ENCODE assay signal across 15 cellular contexts in genomic region chr7:6642239-6642839, GRCh38. TPM values are rescaled to one million over a fixed set of nuclear protein-coding genes. Genes with fewer than 3 reads are reported as not detected.
DNase-seq lines count a peak whose midpoint lies in the region; ATAC-seq, FAIRE-seq and TF ChIP-seq lines count a peak whose summit lies in the region.
"Had no signal": no experiment of that assay in that cellular context is flagged by ENCODE, and none has a peak within 500 bp of the region (broad histone marks: within the 10 kb centered on the region; RNA-seq: fewer than 3 reads in every experiment).

No MANE protein-coding gene starts in this region.

- intact Hi-C loops in ascending aorta (cut with DNase I), result no loop called here

- peaks cover 0 to 7% of the 10 kb centered on the region in 2 donors for H3K4me1 ChIP-seq in ascending aorta

- in situ Hi-C loops in GM13976 (cut with MboI; ENCODE audit: low sequenced_read_pairs, unreplicated experiment), result no loop called here

- no peak for ATAC-seq in activated naive CD4-positive, alpha-beta T cell treated with anti-CD3 and anti-CD28 coated beads, Interleukin-2, amount 50 U/mL, for 72 hours
- ATAC-seq in memory B cell (ENCODE audit: low read depth), result no peak
- no peak for ATAC-seq in stimulated activated naive B cell treated with anti-CD40 and anti-IgM and Interleukin-4, amounts not matched to agents 10 μg/mL and 1 μg/mL and 100 μg/mL, for 72 hours (replicated peaks)
- ATAC-seq: HCT116 had no signal

- DNase-seq in activated naive CD4-positive, alpha-beta T cell treated with anti-CD3 and anti-CD28 coated beads, Interleukin-2, amount 50 U/mL, for 72 hours (ENCODE audit: low spot score in 2 of 2), result no peak
- no peak for DNase-seq in activated naive CD4-positive, alpha-beta T cell (lab: John Stamatoyannopoulos, UW)
- no peak for DNase-seq in HTR-8/SVneo (ENCODE audit: insufficient read length, low spot score)
- no peak for DNase-seq in memory B cell (ENCODE audit: low spot score in 2 of 2)
- no peak for DNase-seq in stimulated activated naive B cell treated with anti-CD40 and anti-IgM and Interleukin-4, amounts not matched to agents 10 μg/mL and 1 μg/mL and 100 μg/mL, for 72 hours
- no peak for DNase-seq in GM13976 (ENCODE audit: low spot score)
- DNase-seq in ascending aorta (ENCODE audit: low spot score in 2 of 2), result no peak
- DNase-seq in T-helper 2 cell, result no peak
- DNase-seq: AML-193, Calu3, DMS 273 treated with DMSO at 0.1 percent for 48 hours had no signal

- H3K27me3 ChIP-seq in ascending aorta, result no peaks in the 10 kb centered on the region
- H3K27me3 ChIP-seq: BLaER1 had no signal

- no peak overlapping the region for H3K27ac ChIP-seq in ascending aorta
- H3K27ac ChIP-seq: 22Rv1, BLaER1 had no signal

- peak; percentile 13 for FAIRE-seq in HTR-8/SVneo (lab: Jason Lieb, UNC)
- FAIRE-seq: GM18507 had no signal

- no peak for TF ChIP-seq CTCF in GM13976 (IDR thresholded peaks at IDR 0.05; ENCODE audit: borderline replicate concordance, control extremely low read depth, extremely low read depth, insufficient read depth, missing control alignments)
- no peak for TF ChIP-seq CTCF in ascending aorta (IDR thresholded peaks at IDR 0.05)

- peaks cover 18% of the 10 kb centered on the region for H3K4me1 Mint-ChIP-seq in memory B cell
- peaks cover 23 to 42% of the 10 kb centered on the region in 2 donors for H3K4me1 Mint-ChIP-seq in stimulated activated naive B cell treated with anti-CD40 and anti-IgM and Interleukin-4, amounts not matched to agents 10 μg/mL and 1 μg/mL and 100 μg/mL, for 72 hours

- H3K4me3 ChIP-seq in ascending aorta, result no peak overlapping the region
- H3K4me3 ChIP-seq: BLaER1 had no signal

- H3K9me3 Mint-ChIP-seq in activated naive CD4-positive, alpha-beta T cell treated with anti-CD3 and anti-CD28 coated beads, Interleukin-2, amount 50 U/mL, for 72 hours, result no peaks in the 10 kb centered on the region
- H3K9me3 Mint-ChIP-seq in memory B cell, result no peaks in the 10 kb centered on the region
- peaks cover 2 to 4% of the 10 kb centered on the region in 2 donors for H3K9me3 Mint-ChIP-seq in stimulated activated naive B cell treated with anti-CD40 and anti-IgM and Interleukin-4, amounts not matched to agents 10 μg/mL and 1 μg/mL and 100 μg/mL, for 72 hours

- H3K27ac Mint-ChIP-seq in activated naive CD4-positive, alpha-beta T cell treated with anti-CD3 and anti-CD28 coated beads, Interleukin-2, amount 50 U/mL, for 72 hours, result peak overlapping the region; percentile 39 to 79
- H3K27ac Mint-ChIP-seq in memory B cell, result peak overlapping the region; percentile 45
- peak overlapping the region; percentile 42 for H3K27ac Mint-ChIP-seq in stimulated activated naive B cell treated with anti-CD40 and anti-IgM and Interleukin-4, amounts not matched to agents 10 μg/mL and 1 μg/mL and 100 μg/mL, for 72 hours

- H3K36me3 Mint-ChIP-seq in activated naive CD4-positive, alpha-beta T cell treated with anti-CD3 and anti-CD28 coated beads, Interleukin-2, amount 50 U/mL, for 72 hours, result peaks cover 19 to 37% of the 10 kb centered on the region in 2 donors
- H3K36me3 Mint-ChIP-seq in memory B cell, result peaks cover 25% of the 10 kb centered on the region
- peaks cover 71 to 80% of the 10 kb centered on the region in 2 donors for H3K36me3 Mint-ChIP-seq in stimulated activated naive B cell treated with anti-CD40 and anti-IgM and Interleukin-4, amounts not matched to agents 10 μg/mL and 1 μg/mL and 100 μg/mL, for 72 hours

- H3K9me3 ChIP-seq in ascending aorta, result no peaks in the 10 kb centered on the region
- H3K9me3 ChIP-seq: BLaER1 had no signal

- no peak overlapping the region for H3K4me3 Mint-ChIP-seq in memory B cell
- no peak overlapping the region for H3K4me3 Mint-ChIP-seq in stimulated activated naive B cell treated with anti-CD40 and anti-IgM and Interleukin-4, amounts not matched to agents 10 μg/mL and 1 μg/mL and 100 μg/mL, for 72 hours

- H3K27me3 Mint-ChIP-seq in memory B cell, result no peaks in the 10 kb centered on the region
- H3K27me3 Mint-ChIP-seq in stimulated activated naive B cell treated with anti-CD40 and anti-IgM and Interleukin-4, amounts not matched to agents 10 μg/mL and 1 μg/mL and 100 μg/mL, for 72 hours, result no peaks in the 10 kb centered on the region

- peaks cover 41 to 61% of the 10 kb centered on the region in 2 donors for H3K36me3 ChIP-seq in ascending aorta

RNA-seq across cellular contexts. Expression of gene ZNF316, which starts 5.2 kb away (rescaled TPM):
- 10 to 100 TPM; 23.2 to 28.9 TPM for total RNA-seq in activated naive CD4-positive, alpha-beta T cell treated with anti-CD3 and anti-CD28 coated beads, Interleukin-2, amount 50 U/mL, for 72 hours
- 60.3 TPM for total RNA-seq in ascending aorta

RNA-seq across cellular contexts. Expression of gene ZNF853, which starts 26.9 kb away (rescaled TPM):
- total RNA-seq in activated naive CD4-positive, alpha-beta T cell treated with anti-CD3 and anti-CD28 coated beads, Interleukin-2, amount 50 U/mL, for 72 hours, result 1 to 10 TPM in 1 of 2 donors, under 1 TPM in 1; 0.89 to 1.7 TPM
- 12.2 TPM for total RNA-seq in ascending aorta

RNA-seq across cellular contexts. Expression of gene INTS15, which starts 52.5 kb away (rescaled TPM):
- total RNA-seq in activated naive CD4-positive, alpha-beta T cell treated with anti-CD3 and anti-CD28 coated beads, Interleukin-2, amount 50 U/mL, for 72 hours, result 10 to 100 TPM; 22.5 to 26.2 TPM
- 15.2 TPM for total RNA-seq in ascending aorta
